Comparison of ENCODE assay signal across 9 cellular contexts in genomic region chr18:79404567-79404910, GRCh38. TPM values are rescaled to one million over a fixed set of nuclear protein-coding genes. Genes with fewer than 3 reads are reported as not detected.
DNase-seq lines count a peak whose midpoint lies in the region; ATAC-seq and TF ChIP-seq lines count a peak whose summit lies in the region.
"Had no signal": no experiment of that assay in that cellular context is flagged by ENCODE, and none has a peak within 500 bp of the region (broad histone marks: within the 10 kb centered on the region; RNA-seq: fewer than 3 reads in every experiment).

No MANE protein-coding gene starts in this region.

- H3K27me3 Mint-ChIP-seq in activated naive CD4-positive, alpha-beta T cell treated with anti-CD3 and anti-CD28 coated beads, Interleukin-2, amount 50 U/mL, for 24 hours, result no peaks in the 10 kb centered on the region
- H3K27me3 Mint-ChIP-seq in naive thymus-derived CD8-positive, alpha-beta T cell, result no peaks in the 10 kb centered on the region

- no peak for ATAC-seq in naive thymus-derived CD8-positive, alpha-beta T cell

- no peak for TF ChIP-seq CTCF in GM20000 (IDR thresholded peaks at IDR 0.05; ENCODE audit: extremely low read depth, missing control alignments)

- H3K4me1 Mint-ChIP-seq in activated naive CD4-positive, alpha-beta T cell treated with anti-CD3 and anti-CD28 coated beads, Interleukin-2, amount 50 U/mL, for 24 hours, result peaks cover 68% of the 10 kb centered on the region
- H3K4me1 Mint-ChIP-seq in naive thymus-derived CD8-positive, alpha-beta T cell, result peaks cover 33 to 67% (median 66%) of the 10 kb centered on the region in 4 donors

- POLR2A ChIA-PET in naive thymus-derived CD8-positive, alpha-beta T cell (lab: Charles Lee), result interaction anchor here (0.9 to 4.3 kb wide), 4 partner anchors 11 to 119 kb away, joined by 3 to 26 read pairs (median 12); no protein-coding TSS in a partner anchor

- H3K9me3 Mint-ChIP-seq in activated naive CD4-positive, alpha-beta T cell treated with anti-CD3 and anti-CD28 coated beads, Interleukin-2, amount 50 U/mL, for 24 hours, result no peaks in the 10 kb centered on the region
- H3K9me3 Mint-ChIP-seq in naive thymus-derived CD8-positive, alpha-beta T cell, result no peaks in the 10 kb centered on the region

- peak overlapping the region; percentile 89 for H3K4me3 Mint-ChIP-seq in activated naive CD4-positive, alpha-beta T cell treated with anti-CD3 and anti-CD28 coated beads, Interleukin-2, amount 50 U/mL, for 24 hours
- H3K4me3 Mint-ChIP-seq in naive thymus-derived CD8-positive, alpha-beta T cell, result peak overlapping the region; percentile 44 to 93 (median 82)

- DNase-seq in AG20443 (ENCODE audit: low spot score) (peak; percentile 64), NCI-H146 (lab: John Stamatoyannopoulos, UW) (peak; percentile 66), NOMO-1 (lab: John Stamatoyannopoulos, UW; ENCODE audit: unreplicated experiment in 2 of 2) (no peak), kidney glomerular epithelial cell (lab: John Stamatoyannopoulos, UW) (no peak), GM20000 (ENCODE audit: low spot score) (no peak), ureter (ENCODE audit: low spot score) (no peak)
- DNase-seq in naive thymus-derived CD8-positive, alpha-beta T cell, result peak in 1 of 10 donors; percentile 19
- DNase-seq: DMS53 had no signal

- H3K27ac Mint-ChIP-seq in activated naive CD4-positive, alpha-beta T cell treated with anti-CD3 and anti-CD28 coated beads, Interleukin-2, amount 50 U/mL, for 24 hours, result peak overlapping the region; percentile 85
- peak overlapping the region; percentile 94 to 99 (median 98) for H3K27ac Mint-ChIP-seq in naive thymus-derived CD8-positive, alpha-beta T cell

- H3K36me3 Mint-ChIP-seq in activated naive CD4-positive, alpha-beta T cell treated with anti-CD3 and anti-CD28 coated beads, Interleukin-2, amount 50 U/mL, for 24 hours, result peaks cover 10% of the 10 kb centered on the region
- H3K36me3 Mint-ChIP-seq in naive thymus-derived CD8-positive, alpha-beta T cell, result peaks cover 0 to 7% (median 3%) of the 10 kb centered on the region in 3 donors

RNA-seq across cellular contexts. Expression of gene NFATC1, which starts 8.8 kb away (rescaled TPM):
- total RNA-seq in naive thymus-derived CD8-positive, alpha-beta T cell, result 10 to 100 TPM; 50.2 to 51.0 TPM
- polyA plus RNA-seq in naive thymus-derived CD8-positive, alpha-beta T cell, result 10 to 100 TPM; 12.7 to 34.9 (median 17.4) TPM
- 13.8 TPM for total RNA-seq in ureter

Comparison
In these comparisons a context has a peak if more than half of its experiments do, and no peak if none do; other contexts are left out.
1. DNase-seq: peak in AG20443 (single experiment) and NCI-H146 (single experiment); none in NOMO-1 (0 of 2), kidney glomerular epithelial cell (single experiment), GM20000 (single experiment) and ureter (single experiment).